In the genomic region with DNA sequence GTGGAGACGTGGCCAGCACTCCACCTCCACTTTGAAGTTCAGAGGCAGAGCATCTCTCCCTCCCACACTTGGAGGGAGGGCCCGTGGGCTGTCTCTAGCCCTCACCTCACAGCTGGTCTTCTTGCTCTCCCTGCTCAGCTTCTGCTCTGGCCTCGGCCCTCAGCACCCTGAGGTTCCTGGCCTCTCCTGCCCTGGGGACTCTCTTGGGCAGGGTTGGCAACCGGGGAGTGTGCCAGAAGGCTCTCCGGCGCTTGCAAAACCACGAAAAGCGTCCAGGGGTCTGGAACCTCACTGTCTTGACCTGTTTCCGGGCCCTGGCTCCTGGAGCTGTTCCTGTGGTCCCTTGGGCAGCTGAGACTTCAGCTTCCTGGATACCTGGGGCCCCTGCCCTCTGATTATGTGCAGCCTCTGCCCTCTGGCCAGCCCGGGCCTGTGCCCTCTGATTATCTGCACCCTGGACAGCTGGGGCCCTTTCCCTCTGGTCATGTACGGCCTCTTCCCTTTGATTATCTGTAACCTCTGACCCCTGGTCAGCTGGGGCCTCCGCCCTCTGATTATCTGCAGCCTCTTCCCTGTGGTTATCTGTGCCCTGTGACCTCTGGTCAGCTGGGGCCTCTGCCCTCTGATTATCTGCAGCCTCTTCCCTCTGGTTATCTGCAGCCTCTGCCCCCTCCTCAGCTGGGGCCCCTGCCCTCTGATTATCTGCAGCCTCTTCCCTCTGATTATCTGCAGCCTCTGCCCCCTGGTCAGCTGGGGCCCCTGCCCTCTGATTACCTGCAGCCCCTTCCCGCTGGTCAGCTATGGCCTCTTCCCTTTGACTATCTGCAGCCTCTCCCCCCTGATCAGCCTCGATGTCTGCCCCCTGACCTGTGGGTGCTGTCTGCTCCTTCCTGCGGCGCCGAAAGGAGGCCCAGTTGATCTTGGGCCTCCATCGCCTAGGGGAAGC, we compare ENCODE assay signal across 13 cellular contexts. TPM values are rescaled to one million over a fixed set of nuclear protein-coding genes. Genes with fewer than 3 reads are reported as not detected.
A peak's percentile ranks its signal among the peaks of the same experiment; 100 is the strongest.
DNase-seq lines count a peak whose midpoint lies in the region; ATAC-seq and TF ChIP-seq lines count a peak whose summit lies in the region.
"Had no signal": no experiment of that assay in that cellular context is flagged by ENCODE, and none has a peak within 500 bp of the region (broad histone marks: within the 10 kb centered on the region; RNA-seq: fewer than 3 reads in every experiment).

No MANE protein-coding gene starts in this region.

- H3K4me1 ChIP-seq in breast epithelium: no peaks in the 10 kb centered on the region
- peaks cover 4% of the 10 kb centered on the region for H3K4me1 ChIP-seq in fibroblast of lung (ENCODE audit: control insufficient read depth, extremely low read depth, insufficient read depth, low read length)
- peaks cover 15% of the 10 kb centered on the region for H3K4me1 ChIP-seq in upper lobe of right lung

- TF ChIP-seq CTCF in breast epithelium (IDR thresholded peaks at IDR 0.05) (no peak), MCF 10A (IDR thresholded peaks at IDR 0.05; ENCODE audit: unreplicated experiment) (no peak), fibroblast of lung (conservative IDR thresholded peaks at IDR 0.05 in 1 of 2, IDR thresholded peaks at IDR 0.05 in 1 of 2; ENCODE audit: low read depth in 1 of 2, low read length in 2 of 2) (no peak), neural cell (IDR thresholded peaks at IDR 0.05; ENCODE audit: poor library complexity, severe bottlenecking) (no peak), upper lobe of right lung (IDR thresholded peaks at IDR 0.05) (no peak)

- H2AFZ ChIP-seq in fibroblast of lung (ENCODE audit: low read length) (no peak overlapping the region), neural cell (ENCODE audit: low read depth, low read length) (no peak overlapping the region)

- H3K27me3 ChIP-seq in breast epithelium (no peaks in the 10 kb centered on the region), fibroblast of lung (ENCODE audit: control insufficient read depth, insufficient read depth, low read length) (no peaks in the 10 kb centered on the region), neural cell (ENCODE audit: insufficient read depth, low read depth, low read length) (no peaks in the 10 kb centered on the region), upper lobe of right lung (peaks cover 61% of the 10 kb centered on the region)

- H3K4me1 Mint-ChIP-seq in MCF 10A (ENCODE audit: insufficient read depth, unreplicated experiment): no peaks in the 10 kb centered on the region

- H4K20me1 ChIP-seq in fibroblast of lung (ENCODE audit: control insufficient read depth, extremely low read depth, insufficient read depth, low read length) (no peaks in the 10 kb centered on the region), neural cell (ENCODE audit: insufficient read depth) (no peaks in the 10 kb centered on the region)

- H3K9ac ChIP-seq in fibroblast of lung (ENCODE audit: insufficient read depth, low read length) (no peak overlapping the region), neural cell (ENCODE audit: low read length) (no peak overlapping the region)

- H3K27me3 Mint-ChIP-seq in MCF 10A (ENCODE audit: insufficient read depth, unreplicated experiment): no peaks in the 10 kb centered on the region

- POLR2A ChIA-PET in MCF 10A (lab: Yijun Ruan, JAX): no interaction called here

- H3K4me3 Mint-ChIP-seq in MCF 10A (ENCODE audit: unreplicated experiment): no peak overlapping the region
- H3K4me3 Mint-ChIP-seq: IgD-negative memory B cell had no signal

- BruUV-seq in MCF 10A (replicated peaks; lab: Mats Ljungman, UMichigan): no TSS peak

- intact Hi-C loops in breast epithelium (cut with DNase I; ENCODE audit: low total_unique reads): no loop called here
- intact Hi-C loops in MCF 10A (cut with micrococcal nuclease): no loop called here
- intact Hi-C loops in upper lobe of right lung (cut with DNase I): no loop called here

- H3K79me2 ChIP-seq in fibroblast of lung (ENCODE audit: control insufficient read depth, insufficient read depth, low read length) (peaks cover 2% of the 10 kb centered on the region), neural cell (replicated peaks; ENCODE audit: insufficient read depth, low read length) (peaks cover 15% of the 10 kb centered on the region)

- H3K36me3 Mint-ChIP-seq in MCF 10A (ENCODE audit: insufficient read depth, unreplicated experiment): no peaks in the 10 kb centered on the region
- H3K36me3 Mint-ChIP-seq: IgD-negative memory B cell had no signal

- DNase-seq in breast epithelium (ENCODE audit: low spot score in 2 of 2): no peak
- DNase-seq in MCF 10A (ENCODE audit: unreplicated experiment): no peak
- DNase-seq in fibroblast of lung (ENCODE audit: low read depth in 2 of 2): no peak
- no peak for DNase-seq in upper lobe of right lung
- DNase-seq in KG1 (lab: John Stamatoyannopoulos, UW): no peak
- no peak for DNase-seq in amygdala (lab: John Stamatoyannopoulos, UW)
- DNase-seq: GDM1, substantia nigra, T-helper 2 cell had no signal

- CTCF ChIA-PET in MCF 10A (lab: Yijun Ruan, JAX): interaction anchor here (0.6 to 1.2 kb wide), 3 partner anchors 9 to 59 kb away, joined by 3 read pairs; no protein-coding TSS in a partner anchor

- no peak overlapping the region for H3K27ac Mint-ChIP-seq in MCF 10A (ENCODE audit: low read depth, unreplicated experiment)
- H3K27ac Mint-ChIP-seq: IgD-negative memory B cell had no signal

- H3K9me3 ChIP-seq in breast epithelium: no peaks in the 10 kb centered on the region
- no peaks in the 10 kb centered on the region for H3K9me3 ChIP-seq in fibroblast of lung (ENCODE audit: control insufficient read depth, insufficient read depth, low read depth, low read length)
- H3K9me3 ChIP-seq in neural cell (ENCODE audit: low read length): no peaks in the 10 kb centered on the region
- no peaks in the 10 kb centered on the region for H3K9me3 ChIP-seq in upper lobe of right lung

- no peak for ATAC-seq in upper lobe of right lung
- no peak for ATAC-seq in GM19351 (IDR thresholded peaks at IDR 0.05; ENCODE audit: unreplicated experiment)

- no peaks in the 10 kb centered on the region for H3K9me3 Mint-ChIP-seq in MCF 10A (ENCODE audit: unreplicated experiment)
- H3K9me3 Mint-ChIP-seq: IgD-negative memory B cell had no signal

- H3F3A ChIP-seq in neural cell (ENCODE audit: insufficient read depth, low read length, poor library complexity, severe bottlenecking): no peaks in the 10 kb centered on the region

- H3K27ac ChIP-seq in breast epithelium: peak overlapping the region; percentile 71 to 75
- no peak overlapping the region for H3K27ac ChIP-seq in fibroblast of lung (ENCODE audit: insufficient read depth, low read length)
- no peak overlapping the region for H3K27ac ChIP-seq in neural cell (ENCODE audit: low read length)
- H3K27ac ChIP-seq in upper lobe of right lung: no peak overlapping the region
- H3K27ac ChIP-seq: 22Rv1 had no signal

- H3K36me3 ChIP-seq in breast epithelium (no peaks in the 10 kb centered on the region), fibroblast of lung (ENCODE audit: control insufficient read depth, insufficient read depth, low read length) (no peaks in the 10 kb centered on the region), neural cell (ENCODE audit: insufficient read depth, low read length) (no peaks in the 10 kb centered on the region), upper lobe of right lung (no peaks in the 10 kb centered on the region)

- H3K4me2 ChIP-seq in fibroblast of lung (ENCODE audit: extremely low read depth, insufficient read depth, low read length) (peak overlapping the region; percentile 86), neural cell (ENCODE audit: low read length) (no peak overlapping the region)

- no peak for TF ChIP-seq POLR2A in breast epithelium (IDR thresholded peaks at IDR 0.05)

- TF ChIP-seq RAD21 in neural cell (conservative IDR thresholded peaks at IDR 0.05): no peak

- peak overlapping the region; percentile 40 to 74 (median 70) for H3K4me3 ChIP-seq in breast epithelium
- H3K4me3 ChIP-seq in fibroblast of lung (replicated peaks in 1 of 4; ENCODE audit: control extremely low read depth in 1 of 4, insufficient read depth in 1 of 4, low read depth in 3 of 4, low read length in 4 of 4): peak overlapping the region; percentile 46 to 80 (median 57)
- peak overlapping the region; percentile 53 for H3K4me3 ChIP-seq in neural cell (ENCODE audit: low read length)
- H3K4me3 ChIP-seq in upper lobe of right lung: peak overlapping the region; percentile 56

- H3K9me2 ChIP-seq in neural cell (ENCODE audit: insufficient read depth, low read length): no peaks in the 10 kb centered on the region

- TF ChIP-seq EP300 in neural cell (conservative IDR thresholded peaks at IDR 0.05; ENCODE audit: poor library complexity, severe bottlenecking): no peak

TF ChIP-seq in neural cell, 6 proteins besides CTCF, POLR2A, EP300 and RAD21 (continues in another document):
- TF ChIP-seq TAF1 (IDR thresholded peaks at IDR 0.05; ENCODE audit: low read depth) (no peak), EZH2 (IDR thresholded peaks at IDR 0.05; ENCODE audit: borderline replicate concordance, insufficient read depth, low read length, poor library complexity, severe bottlenecking) (no peak)

RNA-seq across cellular contexts. Expression of a gene that starts 2.0 kb away (rescaled TPM):
- 10 to 100 TPM in 2 of 3 donors, 1 to 10 TPM in 1; 2.2 to 29.7 (median 16.4) TPM for total RNA-seq in breast epithelium
- total RNA-seq in MCF 10A (2022): not detected in 2 replicates
- 13.4 and 17.2 TPM in 2 replicates for total RNA-seq in fibroblast of lung
- 1.9 and 4.8 TPM in 2 replicates for polyA plus RNA-seq in fibroblast of lung
- 3.3 and 10.0 TPM in 2 replicates for polyA plus RNA-seq in fibroblast of lung (2012)
- 2.0 and 5.3 TPM in 2 replicates for polyA minus RNA-seq in fibroblast of lung (ENCODE audit: low replicate concordance)
- 0.84 and 2.4 TPM in 2 replicates for polyA plus RNA-seq in neural cell
- 1.7 and 2.2 TPM in 2 replicates for polyA minus RNA-seq in neural cell
- 8.9 TPM for total RNA-seq in upper lobe of right lung
- polyA plus RNA-seq: IgD-negative memory B cell had no signal

RNA-seq across cellular contexts. Expression of a gene that starts 17.4 kb away (rescaled TPM):
- under 1 TPM in 2 of 3 donors, not detected in 1; 0.59 to 0.98 TPM for total RNA-seq in breast epithelium
- not detected in 2 replicates for total RNA-seq in MCF 10A (2022)
- total RNA-seq in fibroblast of lung: under 0.01 and 0.17 TPM in 2 replicates
- polyA plus RNA-seq in fibroblast of lung: 0.01 and 0.07 TPM in 2 replicates
- polyA plus RNA-seq in fibroblast of lung (2012): 0.05 TPM in 1 of 2 replicates, not detected in the other
- polyA minus RNA-seq in fibroblast of lung (ENCODE audit: low replicate concordance): not detected in 2 replicates
- polyA plus RNA-seq in neural cell: 16.1 and 17.2 TPM in 2 replicates
- 27.9 and 29.0 TPM in 2 replicates for polyA minus RNA-seq in neural cell
- total RNA-seq in upper lobe of right lung: not detected
- polyA plus RNA-seq: IgD-negative memory B cell had no signal

Comparison
In these comparisons a context has a peak if more than half of its experiments do, and no peak if none do; other contexts are left out.
1. H3K27ac ChIP-seq: peak in breast epithelium (2 of 2); none in fibroblast of lung (single experiment), neural cell (single experiment) and upper lobe of right lung (single experiment).
2. Peak in every context shown above with its lines, with median percentiles within 50 percentile points of each other: H3K4me3 ChIP-seq.